ENCODE assay signal across 14 cellular contexts in genomic region chr10:15334650-15335323, GRCh38. TPM values are rescaled to one million over a fixed set of nuclear protein-coding genes. Genes with fewer than 3 reads are reported as not detected.
DNase-seq lines count a peak whose midpoint lies in the region; TF ChIP-seq lines count a peak whose summit lies in the region.
"Had no signal": no experiment of that assay in that cellular context is flagged by ENCODE, and none has a peak within 500 bp of the region (broad histone marks: within the 10 kb centered on the region; RNA-seq: fewer than 3 reads in every experiment).

No MANE protein-coding gene starts in this region.

- H3K4me2 ChIP-seq in fibroblast of lung (ENCODE audit: extremely low read depth, insufficient read depth, low read length) (peak overlapping the region; percentile 13), mesenchymal stem cell (ENCODE audit: low read length, poor library complexity, severe bottlenecking) (peak overlapping the region; percentile 52), mesendoderm (ENCODE audit: low read length) (no peak overlapping the region)

- H3K79me2 ChIP-seq in fibroblast of lung (ENCODE audit: control insufficient read depth, insufficient read depth, low read length) (no peaks in the 10 kb centered on the region), mesendoderm (ENCODE audit: control insufficient read depth, insufficient read depth, low read length) (peaks cover 16% of the 10 kb centered on the region)

- H4K91ac ChIP-seq in mesenchymal stem cell (ENCODE audit: low read length), result no peak overlapping the region

- H2AK5ac ChIP-seq in mesenchymal stem cell (ENCODE audit: low read length, severe bottlenecking) (peak overlapping the region; percentile 71), mesendoderm (ENCODE audit: low read length) (no peak overlapping the region)

- WGBS in mesenchymal stem cell, result 89% methylated on average over 5 of the region's 7 CpGs
- 55 to 62% methylated on average over 2 to 7 of the region's 7 CpGs for WGBS in transverse colon (ENCODE audit: low coverage in 1 of 2), 2 donors
- WGBS in mesendoderm (ENCODE audit: extremely low coverage, insufficient coverage, low lambda C conversion rate), result no CpG with 5 or more reads among the region's 7 CpGs

- H2BK120ac ChIP-seq in mesenchymal stem cell (ENCODE audit: low read depth, low read length) (no peak overlapping the region), mesendoderm (ENCODE audit: low read depth, low read length) (no peak overlapping the region)

- H3K9me3 ChIP-seq in SJSA1 (replicated peaks), result no peaks in the 10 kb centered on the region
- no peaks in the 10 kb centered on the region for H3K9me3 ChIP-seq in fibroblast of lung (ENCODE audit: control insufficient read depth, insufficient read depth, low read depth, low read length)
- no peaks in the 10 kb centered on the region for H3K9me3 ChIP-seq in mesenchymal stem cell (ENCODE audit: control insufficient read depth, low read length)
- no peaks in the 10 kb centered on the region for H3K9me3 ChIP-seq in transverse colon

- no peak for DNase-seq in SJSA1 (ENCODE audit: low read depth in 1 of 2, low spot score in 2 of 2)
- DNase-seq in fibroblast of lung (ENCODE audit: low read depth in 2 of 2), result peak in 1 of 2 donors; percentile 40
- DNase-seq in mesenchymal stem cell, result no peak
- no peak for DNase-seq in transverse colon
- DNase-seq in mucosa of gallbladder (ENCODE audit: low spot score), result no peak
- no peak for DNase-seq in AG08396 (ENCODE audit: low spot score)
- no peak for DNase-seq in mesendoderm
- DNase-seq: CD4-positive, CD25-positive, alpha-beta regulatory T cell; NCI-H1105 treated with DMSO at 0.1 percent for 48 hours; NCI-H187 treated with DMSO at 0.1 percent for 48 hours; NCI-H2171; NCI-H446 treated with DMSO at 0.1 percent for 48 hours had no signal

- no peak for TF ChIP-seq POLR2A in transverse colon (IDR thresholded peaks at IDR 0.05)

- intact Hi-C loops in transverse colon (cut with DNase I; ENCODE audit: low total_unique reads), result no loop called here

- H3K27me3 ChIP-seq in SJSA1 (replicated peaks) (no peaks in the 10 kb centered on the region), fibroblast of lung (ENCODE audit: control insufficient read depth, insufficient read depth, low read length) (no peaks in the 10 kb centered on the region), mesenchymal stem cell (ENCODE audit: control insufficient read depth in 1 of 2, insufficient read depth in 1 of 2, low read length in 2 of 2) (no peaks in the 10 kb centered on the region), transverse colon (no peaks in the 10 kb centered on the region), mesendoderm (ENCODE audit: insufficient read depth, low read length, poor library complexity) (no peaks in the 10 kb centered on the region)

- H2BK15ac ChIP-seq in mesenchymal stem cell (ENCODE audit: low read depth, poor library complexity, severe bottlenecking) (no peak overlapping the region), mesendoderm (replicated peaks; ENCODE audit: low read depth) (no peak overlapping the region)

- no peak overlapping the region for H3K56ac ChIP-seq in mesendoderm (ENCODE audit: low read length)

- H3K36me3 ChIP-seq in SJSA1 (0 out of 2 replicates have a peak, but pooled peaks cover 3% of the 10 kb centered on the region), fibroblast of lung (ENCODE audit: control insufficient read depth, insufficient read depth, low read length) (no peaks in the 10 kb centered on the region), mesenchymal stem cell (ENCODE audit: control insufficient read depth in 1 of 2, insufficient read depth in 2 of 2, low read depth in 1 of 2, low read length in 2 of 2) (no peaks in the 10 kb centered on the region), transverse colon (no peaks in the 10 kb centered on the region), mesendoderm (ENCODE audit: control insufficient read depth, insufficient read depth, low read length) (no peaks in the 10 kb centered on the region)

- TF ChIP-seq CTCF in fibroblast of lung (conservative IDR thresholded peaks at IDR 0.05 in 1 of 2, IDR thresholded peaks at IDR 0.05 in 1 of 2; ENCODE audit: low read depth in 1 of 2, low read length in 2 of 2), result no peak
- TF ChIP-seq CTCF in transverse colon (IDR thresholded peaks at IDR 0.05), result no peak

- no peak overlapping the region for H4K5ac ChIP-seq in mesendoderm (ENCODE audit: low read length)

- H2AFZ ChIP-seq in fibroblast of lung (ENCODE audit: low read length) (no peak overlapping the region), mesenchymal stem cell (ENCODE audit: low read depth, low read length) (no peak overlapping the region)

- in situ Hi-C loops in transverse colon (cut with MboI; ENCODE audit: low pct_ligation_motif_present in 1 of 4, low pct_unique_long_range_greater_than_20kb in 1 of 4, low sequenced_read_pairs in 3 of 4), result no loop called here

- no peak overlapping the region for H4K8ac ChIP-seq in mesenchymal stem cell (ENCODE audit: low read length)
- no peak overlapping the region for H4K8ac ChIP-seq in mesendoderm (ENCODE audit: low read depth, low read length)

- TF ChIP-seq EP300 in transverse colon (IDR thresholded peaks at IDR 0.05; ENCODE audit: low read depth), result no peak

- no peaks in the 10 kb centered on the region for H4K20me1 ChIP-seq in fibroblast of lung (ENCODE audit: control insufficient read depth, extremely low read depth, insufficient read depth, low read length)

- H3K79me1 ChIP-seq in mesenchymal stem cell (replicated peaks; ENCODE audit: low read length, poor library complexity, severe bottlenecking), result peaks cover 17% of the 10 kb centered on the region
- H3K79me1 ChIP-seq in mesendoderm (ENCODE audit: low read length), result peaks cover 10% of the 10 kb centered on the region

- no peak overlapping the region for H3K4me3 ChIP-seq in SJSA1
- no peak overlapping the region for H3K4me3 ChIP-seq in fibroblast of lung (replicated peaks in 1 of 4; ENCODE audit: control extremely low read depth in 1 of 4, insufficient read depth in 1 of 4, low read depth in 3 of 4, low read length in 4 of 4)
- no peak overlapping the region for H3K4me3 ChIP-seq in mesenchymal stem cell (ENCODE audit: insufficient read depth in 1 of 2, low read depth in 1 of 2, low read length in 2 of 2)
- no peak overlapping the region for H3K4me3 ChIP-seq in transverse colon
- H3K4me3 ChIP-seq in mesendoderm (ENCODE audit: low read length), result no peak overlapping the region

- H3K27ac ChIP-seq in SJSA1, result peak overlapping the region; percentile 37; the same call in 1 of the 2 replicates
- no peak overlapping the region for H3K27ac ChIP-seq in fibroblast of lung (ENCODE audit: insufficient read depth, low read length)
- peak overlapping the region; percentile 94 for H3K27ac ChIP-seq in mesenchymal stem cell (ENCODE audit: low read length, poor library complexity, severe bottlenecking)
- peak overlapping the region; percentile 62 to 85 (median 80) for H3K27ac ChIP-seq in transverse colon
- no peak overlapping the region for H3K27ac ChIP-seq in mesendoderm (ENCODE audit: low read depth, low read length)

- H3K4ac ChIP-seq in mesenchymal stem cell (ENCODE audit: low read depth in 1 of 2, low read length in 2 of 2) (no peak overlapping the region), mesendoderm (ENCODE audit: low read depth, low read length) (no peak overlapping the region)

- no peak overlapping the region for H2BK12ac ChIP-seq in mesenchymal stem cell (ENCODE audit: low read length in 2 of 2)

- H3K4me1 ChIP-seq in SJSA1 (replicated peaks) (peaks cover 34% of the 10 kb centered on the region), fibroblast of lung (ENCODE audit: control insufficient read depth, extremely low read depth, insufficient read depth, low read length) (peaks cover 13% of the 10 kb centered on the region), mesenchymal stem cell (ENCODE audit: control insufficient read depth, insufficient read depth, low read depth, low read length) (peaks cover 17% of the 10 kb centered on the region), transverse colon (peaks cover 17 to 62% (median 47%) of the 10 kb centered on the region in 4 donors), mesendoderm (ENCODE audit: control insufficient read depth, low read depth, low read length) (peaks cover 2% of the 10 kb centered on the region)

- no peak overlapping the region for H3K9ac ChIP-seq in fibroblast of lung (ENCODE audit: insufficient read depth, low read length)
- H3K9ac ChIP-seq in mesenchymal stem cell (ENCODE audit: low read length), result no peak overlapping the region
- no peak overlapping the region for H3K9ac ChIP-seq in mesendoderm (ENCODE audit: low read length)

- H3K18ac ChIP-seq in mesenchymal stem cell (ENCODE audit: low read depth in 1 of 2, low read length in 2 of 2) (no peak overlapping the region), mesendoderm (ENCODE audit: low read length) (no peak overlapping the region)

- peak overlapping the region; percentile 90 for H2BK5ac ChIP-seq in mesenchymal stem cell (ENCODE audit: low read depth, low read length, poor library complexity, severe bottlenecking)
- no peak overlapping the region for H2BK5ac ChIP-seq in mesendoderm (ENCODE audit: low read length)

- H3K14ac ChIP-seq in mesenchymal stem cell (ENCODE audit: low read length in 2 of 2), result no peak overlapping the region

- H3K23ac ChIP-seq in mesenchymal stem cell (ENCODE audit: low read length in 2 of 2) (no peak overlapping the region), mesendoderm (ENCODE audit: low read length) (no peak overlapping the region)

RNA-seq across cellular contexts. Expression of gene FAM171A1, which starts 36.3 kb away (rescaled TPM):
- total RNA-seq in SJSA1 (2014; rRNA removed; shearing (Covaris generic)), result 47.6 and 60.3 TPM in 2 replicates
- total RNA-seq in fibroblast of lung (6.2 and 8.8 TPM in 2 replicates), transverse colon (10 to 100 TPM; 29.2 to 42.2 (median 38.2) TPM), mucosa of gallbladder (73.9 TPM)
- 10.3 and 24.9 TPM in 2 replicates for polyA plus RNA-seq in fibroblast of lung
- 11.0 and 24.0 TPM in 2 replicates for polyA plus RNA-seq in fibroblast of lung (2012)
- polyA minus RNA-seq in fibroblast of lung (ENCODE audit: low replicate concordance), result 8.9 and 25.3 TPM in 2 replicates
- polyA plus RNA-seq in mesenchymal stem cell (2013, experiment 1 of 2), result 23.1 TPM
- 23.1 TPM for polyA plus RNA-seq in mesenchymal stem cell (2013, experiment 2 of 2)
- polyA plus RNA-seq in mesendoderm (2013, experiment 1 of 2), result 47.8 TPM
- 49.6 TPM for polyA plus RNA-seq in mesendoderm (2013, experiment 2 of 2)
- total RNA-seq: B cell, HT-29 had no signal

Comparison
In these comparisons a context has a peak if more than half of its experiments do, and no peak if none do; other contexts are left out.
1. H3K27ac ChIP-seq: peak in SJSA1 (single experiment), mesenchymal stem cell (single experiment) and transverse colon (4 of 4); none in fibroblast of lung (single experiment) and mesendoderm (single experiment).